8 cellular contexts compared by ENCODE assay signal in the genomic region with DNA sequence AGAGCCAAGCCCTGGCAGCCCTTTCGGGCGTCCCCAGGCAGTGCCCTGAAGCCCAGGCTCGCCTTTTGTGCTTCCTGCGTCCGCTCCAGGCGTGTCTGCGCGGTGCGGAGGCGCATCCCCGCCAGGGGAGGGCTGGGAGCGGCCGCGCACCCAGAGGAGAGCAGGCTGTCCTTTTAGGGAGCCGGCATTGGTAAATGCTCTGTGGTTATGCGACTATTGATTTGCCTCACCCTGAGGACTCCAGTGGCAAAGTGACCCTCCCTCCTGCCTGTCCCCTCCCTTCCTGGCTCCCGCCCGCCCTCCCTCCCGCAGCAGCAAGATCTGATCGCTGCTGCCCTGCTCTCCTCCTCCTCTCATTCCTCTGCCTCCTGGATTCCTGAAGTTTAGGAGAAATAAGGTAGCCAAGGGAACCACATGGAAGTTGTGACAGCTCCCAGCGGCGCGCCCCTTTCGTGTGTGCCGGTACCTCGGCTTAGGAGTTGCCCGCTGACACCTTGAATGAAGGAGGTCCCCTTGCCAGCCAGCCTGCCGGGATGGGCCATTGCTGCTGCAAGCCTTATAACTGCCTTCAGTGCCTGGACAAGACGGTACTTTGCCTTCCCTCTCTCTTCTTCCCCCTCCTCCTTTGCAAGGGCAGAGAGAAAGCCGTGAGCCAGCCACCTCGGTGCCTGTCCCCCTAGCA.
DNase-seq lines count a peak whose midpoint lies in the region; ATAC-seq and TF ChIP-seq lines count a peak whose summit lies in the region.

No MANE protein-coding gene starts in this region.

- no peaks in the 10 kb centered on the region for H3K36me3 ChIP-seq in HCT116 (ENCODE audit: control insufficient read depth in 1 of 2, insufficient read depth in 2 of 2, low read length in 2 of 2)
- H3K36me3 ChIP-seq in heart right ventricle = no peaks in the 10 kb centered on the region

- H3K9me3 ChIP-seq in HCT116 (ENCODE audit: control insufficient read depth in 1 of 2, insufficient read depth in 1 of 2, low read depth in 1 of 2, low read length in 2 of 2) (no peaks in the 10 kb centered on the region), heart right ventricle (no peaks in the 10 kb centered on the region)

- H3K9me2 ChIP-seq in HCT116 (ENCODE audit: insufficient read depth) = no peaks in the 10 kb centered on the region

- ATAC-seq in HCT116 (peak; percentile 98), heart right ventricle (peak; percentile 83 to 96 (median 94))

- CTCF ChIA-PET in HCT116 (lab: Charles Lee) = no interaction called here

- RAD21 ChIA-PET in HCT116 (lab: Charles Lee; ENCODE audit: low non-redundant PET in 1 of 2, low total read pairs in 2 of 2, uncharacterized antibody in 2 of 2, unreplicated experiment in 2 of 2) = no interaction called here

- no peaks in the 10 kb centered on the region for H3K79me2 ChIP-seq in HCT116 (ENCODE audit: insufficient read depth, low read length)

- no TSS peak for BruUV-seq in HCT116 (replicated peaks; lab: Mats Ljungman, UMichigan)

- no peak for TF ChIP-seq RAD21 in HCT116 (IDR thresholded peaks at IDR 0.05; ENCODE audit: low read depth)

- intact Hi-C loops in HCT116 (cut with micrococcal nuclease) (no loop called here), heart right ventricle (cut with DNase I) (loop anchor here in 1 of 10 donors (5.0 kb wide), 1 partner anchor 34 kb away; no protein-coding TSS in a partner anchor)

- peaks cover 66% of the 10 kb centered on the region for H3K27me3 ChIP-seq in HCT116 (ENCODE audit: insufficient read depth, low read length)
- peaks cover 0 to 73% (median 19%) of the 10 kb centered on the region in 7 donors for H3K27me3 ChIP-seq in heart right ventricle

- TF ChIP-seq CTCF in HCT116 (IDR thresholded peaks at IDR 0.05 in 2 of 3, conservative IDR thresholded peaks at IDR 0.05 in 1 of 3; ENCODE audit: borderline replicate concordance in 1 of 3, insufficient read depth in 1 of 3, low read depth in 2 of 3, low read length in 2 of 3) (no peak), heart right ventricle (IDR thresholded peaks at IDR 0.05) (peak in 5 of 9 donors; percentile 6 to 29 (median 21)), retinal pigment epithelial cell (conservative IDR thresholded peaks at IDR 0.05; ENCODE audit: low read depth, low read length) (no peak)

- H3K4me1 ChIP-seq in HCT116 (ENCODE audit: control insufficient read depth in 1 of 2, insufficient read depth in 2 of 2, low read length in 2 of 2) = peaks cover 6 to 9% of the 10 kb centered on the region in 2 experiments; a peak in 2 of 4 replicates
- peaks cover 0 to 18% (median 7%) of the 10 kb centered on the region in 9 donors for H3K4me1 ChIP-seq in heart right ventricle

- H3K4me2 ChIP-seq in HCT116 (ENCODE audit: low read length) = peak overlapping the region; percentile 67

- POLR2A ChIA-PET in HCT116 (lab: Charles Lee) = no interaction called here

- H3K27ac ChIP-seq in HCT116 (ENCODE audit: low read depth, low read length) (no peak overlapping the region), heart right ventricle (peak overlapping the region; percentile 23 to 89 (median 82))

- peak; percentile 6 for DNase-seq in HCT116 (ENCODE audit: low read depth, low spot score)
- peak; percentile 66 for DNase-seq in SK-N-DZ (ENCODE audit: low spot score)
- peak; percentile 37 to 53 for DNase-seq in heart right ventricle
- DNase-seq in retinal pigment epithelial cell (ENCODE audit: low read depth) = no peak
- DNase-seq in SKM-1 treated with dmso at 0.1 percent for 144 hours (lab: John Stamatoyannopoulos, UW; ENCODE audit: unreplicated experiment) = no peak
- no peak for DNase-seq in NCI-H1092 treated with DMSO at 0.1 percent for 48 hours (lab: John Stamatoyannopoulos, UW)
- DNase-seq in NCI-H1436 (lab: John Stamatoyannopoulos, UW) = no peak
- no peak for DNase-seq in GM19240 (ENCODE audit: insufficient read length, low spot score)

- H3K4me3 ChIP-seq in HCT116 (replicated peaks in 1 of 2; ENCODE audit: low read depth in 1 of 2, low read length in 2 of 2) (peak overlapping the region in 1 of 2 experiments; percentile 20; a peak in 2 of 4 replicates), heart right ventricle (peak overlapping the region; percentile 12 to 60 (median 52)), retinal pigment epithelial cell (ENCODE audit: low read length) (peak overlapping the region; percentile 35)

- H4K20me1 ChIP-seq in HCT116 (ENCODE audit: insufficient read depth) = no peaks in the 10 kb centered on the region; the same call in 1 of the 2 replicates

- no peak overlapping the region for H3K9ac ChIP-seq in HCT116 (ENCODE audit: low read length)

- H2AFZ ChIP-seq in HCT116 (ENCODE audit: low read depth, low read length, poor library complexity, severe bottlenecking) = peak overlapping the region; percentile 18

- WGBS in heart right ventricle, 2 donors = 1 to 2% methylated on average over 31 of the region's 31 CpGs

- no peak for TF ChIP-seq POLR2A in HCT116 (IDR thresholded peaks at IDR 0.05; ENCODE audit: borderline replicate concordance, extremely low read depth, insufficient read depth, insufficient read length)

TF ChIP-seq in HCT116, 20 proteins besides CTCF, POLR2A, EP300 and RAD21:
- TF ChIP-seq TCF7L2 (IDR thresholded peaks at IDR 0.05; ENCODE audit: borderline replicate concordance, extremely low read depth, insufficient read depth, insufficient read length) = no peak
- TF ChIP-seq ZNF274 (IDR thresholded peaks at IDR 0.05; ENCODE audit: low read depth, low read length) = no peak
- TF ChIP-seq FOSL1 (IDR thresholded peaks at IDR 0.05; ENCODE audit: low read depth) = no peak
- no peak; the same call in 1 of the 2 replicates for TF ChIP-seq EZH2 (IDR thresholded peaks at IDR 0.05)
- no peak for TF ChIP-seq CEBPB (IDR thresholded peaks at IDR 0.05; ENCODE audit: low read depth)
- TF ChIP-seq YY1 (IDR thresholded peaks at IDR 0.05; ENCODE audit: extremely low read depth, insufficient replicate concordance, low read depth, low read length) = no peak
- TF ChIP-seq, protein P1, sequence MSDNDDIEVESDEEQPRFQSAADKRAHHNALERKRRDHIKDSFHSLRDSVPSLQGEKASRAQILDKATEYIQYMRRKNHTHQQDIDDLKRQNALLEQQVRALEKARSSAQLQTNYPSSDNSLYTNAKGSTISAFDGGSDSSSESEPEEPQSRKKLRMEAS (IDR thresholded peaks at IDR 0.05) = no peak
- no peak for TF ChIP-seq CBX3 (IDR thresholded peaks at IDR 0.05; ENCODE audit: low read depth)
- TF ChIP-seq ATF3 (IDR thresholded peaks at IDR 0.05) = no peak

Comparison
In these comparisons a context has a peak if more than half of its experiments do, and no peak if none do; other contexts are left out.
1. DNase-seq: peak in HCT116 (single experiment), SK-N-DZ (single experiment) and heart right ventricle (2 of 2); none in retinal pigment epithelial cell (single experiment), SKM-1 treated with dmso at 0.1 percent for 144 hours (single experiment), NCI-H1092 treated with DMSO at 0.1 percent for 48 hours (single experiment), NCI-H1436 (single experiment) and GM19240 (single experiment).
2. CTCF ChIP-seq: peak in heart right ventricle (5 of 9); none in HCT116 (0 of 3) and retinal pigment epithelial cell (single experiment).